In the genomic region with DNA sequence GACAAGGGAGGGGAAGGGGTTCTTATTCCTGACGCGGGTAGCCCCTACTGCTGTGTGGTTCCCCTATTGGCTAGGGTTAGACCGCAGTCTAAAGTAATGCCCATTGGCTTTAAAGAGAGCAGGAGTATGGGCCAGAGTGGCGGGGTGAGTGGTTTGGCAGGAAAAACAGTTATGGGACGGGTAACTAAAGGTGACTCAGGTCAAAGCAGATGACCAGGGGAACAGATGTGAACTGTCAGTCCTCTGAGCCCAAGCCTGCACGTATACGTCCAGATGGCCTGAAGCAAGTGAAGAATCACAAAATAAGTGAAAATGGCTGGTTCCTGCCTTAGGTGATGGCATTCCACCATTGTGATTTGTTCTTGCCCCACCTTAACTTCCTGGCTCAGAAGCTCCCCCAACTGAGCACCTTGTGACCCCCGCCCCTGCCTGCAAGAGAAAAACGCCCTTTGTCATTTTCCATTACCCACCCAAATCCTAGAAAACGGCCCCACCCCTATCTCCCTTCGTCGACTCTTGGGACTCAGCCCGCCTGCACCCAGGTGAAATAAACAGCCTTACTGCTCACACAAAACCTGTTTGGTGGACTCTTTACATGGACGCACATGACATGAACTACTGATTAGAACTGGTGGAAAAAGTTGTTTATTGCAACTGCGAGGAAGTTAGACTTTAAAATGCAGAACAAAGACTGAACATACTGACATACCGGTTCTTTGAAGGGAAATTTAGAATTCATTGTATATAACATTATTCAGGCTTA, we compare ENCODE assay signal across 6 cellular contexts. TPM values are rescaled to one million over a fixed set of nuclear protein-coding genes. Genes with fewer than 3 reads are reported as not detected.
A peak's percentile ranks its signal among the peaks of the same experiment; 100 is the strongest.
DNase-seq lines count a peak whose midpoint lies in the region; ATAC-seq and TF ChIP-seq lines count a peak whose summit lies in the region.

No MANE protein-coding gene starts in this region.

- peak overlapping the region; percentile 81 for H3K4me3 Mint-ChIP-seq in activated CD4-positive, alpha-beta T cell treated with anti-CD3 and anti-CD28 coated beads, Interleukin-2, amount 10 ng/mL, durations not matched to agents 7 days and 5 days
- H3K4me3 Mint-ChIP-seq in progenitor cell of endocrine pancreas (ENCODE audit: low read depth): peak overlapping the region; percentile 94

- peak; percentile 23 for DNase-seq in activated CD4-positive, alpha-beta T cell treated with anti-CD3 and anti-CD28 coated beads, Interleukin-2, amount 10 ng/mL, durations not matched to agents 7 days and 5 days
- no peak for DNase-seq in activated CD4-positive, alpha-beta T cell treated with anti-CD3 and anti-CD28 coated beads for 4 hours
- DNase-seq in coronary artery (ENCODE audit: low spot score) (no peak), progenitor cell of endocrine pancreas (ENCODE audit: low spot score, unreplicated experiment) (no peak), NCI-H2227 (lab: John Stamatoyannopoulos, UW; ENCODE audit: unreplicated experiment) (no peak)

- peaks cover under 1% of the 10 kb centered on the region for H3K27me3 Mint-ChIP-seq in activated CD4-positive, alpha-beta T cell treated with anti-CD3 and anti-CD28 coated beads, Interleukin-2, amount 10 ng/mL, durations not matched to agents 7 days and 5 days
- H3K27me3 Mint-ChIP-seq in progenitor cell of endocrine pancreas: peaks cover 2% of the 10 kb centered on the region

- no peaks in the 10 kb centered on the region for H3K36me3 Mint-ChIP-seq in activated CD4-positive, alpha-beta T cell treated with anti-CD3 and anti-CD28 coated beads, Interleukin-2, amount 10 ng/mL, durations not matched to agents 7 days and 5 days (ENCODE audit: low read depth)
- H3K36me3 Mint-ChIP-seq in progenitor cell of endocrine pancreas (ENCODE audit: insufficient read depth): no peaks in the 10 kb centered on the region

- no peaks in the 10 kb centered on the region for H3K9me3 Mint-ChIP-seq in activated CD4-positive, alpha-beta T cell treated with anti-CD3 and anti-CD28 coated beads, Interleukin-2, amount 10 ng/mL, durations not matched to agents 7 days and 5 days
- H3K9me3 Mint-ChIP-seq in progenitor cell of endocrine pancreas (ENCODE audit: low read depth): no peaks in the 10 kb centered on the region

- H3K27ac Mint-ChIP-seq in activated CD4-positive, alpha-beta T cell treated with anti-CD3 and anti-CD28 coated beads, Interleukin-2, amount 10 ng/mL, durations not matched to agents 7 days and 5 days: peak overlapping the region; percentile 83
- peak overlapping the region; percentile 98 for H3K27ac Mint-ChIP-seq in progenitor cell of endocrine pancreas

- ATAC-seq in GM18502 (IDR thresholded peaks at IDR 0.05; ENCODE audit: poor library complexity, unreplicated experiment): no peak

- peak overlapping the region; percentile 93 for H3K4me3 ChIP-seq in coronary artery

- H3K27ac ChIP-seq in coronary artery: peak overlapping the region; percentile 71 to 90

- TF ChIP-seq CTCF in coronary artery (IDR thresholded peaks at IDR 0.05): no peak
- TF ChIP-seq CTCF in progenitor cell of endocrine pancreas (IDR thresholded peaks at IDR 0.05; ENCODE audit: unreplicated experiment): no peak

- POLR2A ChIA-PET in activated CD4-positive, alpha-beta T cell treated with anti-CD3 and anti-CD28 coated beads, Interleukin-2, amount 10 ng/mL, durations not matched to agents 7 days and 5 days (lab: Charles Lee): no interaction called here

- H3K4me1 Mint-ChIP-seq in activated CD4-positive, alpha-beta T cell treated with anti-CD3 and anti-CD28 coated beads, Interleukin-2, amount 10 ng/mL, durations not matched to agents 7 days and 5 days: peaks cover 26% of the 10 kb centered on the region
- H3K4me1 Mint-ChIP-seq in progenitor cell of endocrine pancreas (ENCODE audit: low read depth): peaks cover 20% of the 10 kb centered on the region

- CTCF ChIA-PET in activated CD4-positive, alpha-beta T cell treated with anti-CD3 and anti-CD28 coated beads, Interleukin-2, amount 10 ng/mL, durations not matched to agents 7 days and 5 days (lab: Charles Lee): no interaction called here

RNA-seq across cellular contexts. Expression of a gene that starts 0.8 kb away (rescaled TPM):
- total RNA-seq in activated CD4-positive, alpha-beta T cell treated with anti-CD3 and anti-CD28 coated beads, Interleukin-2, amount 10 ng/mL, durations not matched to agents 7 days and 5 days: 10 to 100 TPM; 26.5 to 34.6 TPM
- total RNA-seq in progenitor cell of endocrine pancreas: 36.7 and 42.0 TPM in 2 replicates

RNA-seq across cellular contexts. Expression of a gene that starts 21.3 kb away (rescaled TPM):
- total RNA-seq in activated CD4-positive, alpha-beta T cell treated with anti-CD3 and anti-CD28 coated beads, Interleukin-2, amount 10 ng/mL, durations not matched to agents 7 days and 5 days: under 1 TPM; 0.17 to 0.69 TPM
- 1.6 and 1.9 TPM in 2 replicates for total RNA-seq in progenitor cell of endocrine pancreas

RNA-seq across cellular contexts. Expression of a gene that starts 35.3 kb away (rescaled TPM):
- total RNA-seq in activated CD4-positive, alpha-beta T cell treated with anti-CD3 and anti-CD28 coated beads, Interleukin-2, amount 10 ng/mL, durations not matched to agents 7 days and 5 days: under 1 TPM; 0.10 to 0.12 TPM
- 29.7 and 36.8 TPM in 2 replicates for total RNA-seq in progenitor cell of endocrine pancreas

RNA-seq across cellular contexts. Expression of a gene that starts 41.2 kb away (rescaled TPM):
- 10 to 100 TPM; 31.9 to 32.3 TPM for total RNA-seq in activated CD4-positive, alpha-beta T cell treated with anti-CD3 and anti-CD28 coated beads, Interleukin-2, amount 10 ng/mL, durations not matched to agents 7 days and 5 days
- 37.4 and 38.8 TPM in 2 replicates for total RNA-seq in progenitor cell of endocrine pancreas

RNA-seq across cellular contexts. Expression of a gene that starts 49.7 kb away (rescaled TPM):
- not detected for total RNA-seq in activated CD4-positive, alpha-beta T cell treated with anti-CD3 and anti-CD28 coated beads, Interleukin-2, amount 10 ng/mL, durations not matched to agents 7 days and 5 days
- total RNA-seq in progenitor cell of endocrine pancreas: 15.1 and 18.1 TPM in 2 replicates

Comparison
In these comparisons a context has a peak if more than half of its experiments do, and no peak if none do; other contexts are left out.
1. RNA of a gene that starts 35.3 kb away (total RNA-seq): 29.7 to 36.8 TPM in progenitor cell of endocrine pancreas; 0.10 to 0.12 TPM in activated CD4-positive, alpha-beta T cell treated with anti-CD3 and anti-CD28 coated beads, Interleukin-2, amount 10 ng/mL, durations not matched to agents 7 days and 5 days; every median in the first group is over 10 times any median in the second.